ENCODE assay signal across 8 cellular contexts in the genomic region with DNA sequence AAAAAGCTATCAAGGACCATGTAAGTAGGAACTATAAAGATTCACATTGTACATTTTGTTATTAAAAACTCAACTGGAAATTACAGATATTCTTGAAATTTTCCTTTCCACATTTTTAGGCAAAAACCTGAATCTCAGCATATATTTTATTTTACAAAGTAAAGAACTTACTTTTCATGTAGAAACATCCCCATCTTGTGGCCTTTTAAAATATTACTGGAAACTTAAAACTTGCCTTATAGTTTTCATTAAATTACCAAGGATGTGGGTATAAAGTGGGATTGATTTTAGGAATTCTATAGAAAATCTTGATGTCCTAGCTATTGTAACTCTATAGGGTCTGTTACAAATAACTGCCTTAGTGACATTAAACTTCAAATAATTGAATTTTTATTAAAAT. TPM values are rescaled to one million over a fixed set of nuclear protein-coding genes. Genes with fewer than 3 reads are reported as not detected.
A peak's percentile ranks its signal among the peaks of the same experiment; 100 is the strongest.
DNase-seq lines count a peak whose midpoint lies in the region; ATAC-seq and TF ChIP-seq lines count a peak whose summit lies in the region.

No MANE protein-coding gene starts in this region.

- H3K4me1 Mint-ChIP-seq in T-helper 2 cell treated with Interferon-gamma antibody and Interleukin-4, amounts not matched to agents 5 μg/mL and 100 μg/mL, for 36 hours (ENCODE audit: low read depth), result peaks cover 29% of the 10 kb centered on the region

- CTCF ChIA-PET in HEK293T (lab: Yijun Ruan, JAX), result interaction anchor here (0.8 kb wide), 1 partner anchor 11 kb away, joined by 3 read pairs; a partner anchor contains a TSS

- H3K4me3 ChIP-seq in heart right ventricle (no peak overlapping the region), right atrium auricular region (no peak overlapping the region)

- H3K36me3 ChIP-seq in heart right ventricle (peaks cover 0 to 60% (median 0%) of the 10 kb centered on the region in 9 donors), right atrium auricular region (peaks cover 6% of the 10 kb centered on the region)

- DNase-seq in heart right ventricle (no peak), right atrium auricular region (ENCODE audit: low spot score) (no peak), SK-MEL-5 (ENCODE audit: low read depth, low spot score) (peak; percentile 64), glomerular visceral epithelial cell (ENCODE audit: extremely low spot score) (peak; percentile 29), HEK293T (ENCODE audit: extremely low spot score) (no peak), foreskin melanocyte (no peak)
- DNase-seq in T-helper 2 cell treated with Interferon-gamma antibody and Interleukin-4, amounts not matched to agents 5 μg/mL and 100 μg/mL, for 36 hours (ENCODE audit: low spot score), result no peak

- H3K9me3 ChIP-seq in heart right ventricle (no peaks in the 10 kb centered on the region), right atrium auricular region (no peaks in the 10 kb centered on the region)

- no peak overlapping the region for H3K27ac Mint-ChIP-seq in T-helper 2 cell treated with Interferon-gamma antibody and Interleukin-4, amounts not matched to agents 5 μg/mL and 100 μg/mL, for 36 hours

- H3K36me3 Mint-ChIP-seq in T-helper 2 cell treated with Interferon-gamma antibody and Interleukin-4, amounts not matched to agents 5 μg/mL and 100 μg/mL, for 36 hours (ENCODE audit: low read depth), result peaks cover 60% of the 10 kb centered on the region

- POLR2A ChIA-PET in HEK293T (lab: Yijun Ruan, JAX), result interaction anchor here (2.6 kb wide), 1 partner anchor 11 kb away, joined by 6 read pairs; a partner anchor contains a TSS

- H3K27me3 Mint-ChIP-seq in T-helper 2 cell treated with Interferon-gamma antibody and Interleukin-4, amounts not matched to agents 5 μg/mL and 100 μg/mL, for 36 hours (ENCODE audit: low read depth), result no peaks in the 10 kb centered on the region

- no peaks in the 10 kb centered on the region for H3K9me3 Mint-ChIP-seq in T-helper 2 cell treated with Interferon-gamma antibody and Interleukin-4, amounts not matched to agents 5 μg/mL and 100 μg/mL, for 36 hours

- H3K27ac ChIP-seq in heart right ventricle (no peak overlapping the region), right atrium auricular region (no peak overlapping the region)

- no peak overlapping the region for H3K4me3 Mint-ChIP-seq in T-helper 2 cell treated with Interferon-gamma antibody and Interleukin-4, amounts not matched to agents 5 μg/mL and 100 μg/mL, for 36 hours

- in situ Hi-C loops in SK-MEL-5 (cut with HindIII; ENCODE audit: low pct_unique_long_range_greater_than_20kb, low sequenced_read_pairs), result no loop called here

- H3K27me3 ChIP-seq in heart right ventricle, result no peaks in the 10 kb centered on the region
- H3K27me3 ChIP-seq in right atrium auricular region, result no peaks in the 10 kb centered on the region

- TF ChIP-seq CTCF in heart right ventricle (IDR thresholded peaks at IDR 0.05), result peak in 8 of 9 donors; percentile 18 to 65 (median 54)
- peak in 1 of 2 donors; percentile 62 for TF ChIP-seq CTCF in right atrium auricular region (IDR thresholded peaks at IDR 0.05)

- no peak for ATAC-seq in heart right ventricle
- ATAC-seq in GM21423 (IDR thresholded peaks at IDR 0.05; ENCODE audit: unreplicated experiment), result no peak

- no peaks in the 10 kb centered on the region for H3K4me1 ChIP-seq in heart right ventricle
- H3K4me1 ChIP-seq in right atrium auricular region, result no peaks in the 10 kb centered on the region

- intact Hi-C loops in heart right ventricle (cut with DNase I), result loop anchor here in 9 of 10 donors (2.0 to 10.0 kb wide), 8 partner anchors 88 to 382 kb away; no protein-coding TSS in a partner anchor

TF ChIP-seq in HEK293T, 16 proteins besides CTCF, POLR2A, EP300 and RAD21:
- no peak for TF ChIP-seq FOXM1 (IDR thresholded peaks at IDR 0.05; ENCODE audit: borderline replicate concordance)
- no peak for TF ChIP-seq ARNT (IDR thresholded peaks at IDR 0.05)

RNA-seq across cellular contexts. Expression of a gene that starts 10.6 kb away (rescaled TPM):
- 1 to 10 TPM; 1.2 to 5.2 (median 1.9) TPM for total RNA-seq in heart right ventricle
- polyA plus RNA-seq in heart right ventricle, result 1 to 10 TPM; 1.5 to 3.1 TPM
- 1 to 10 TPM; 1.6 to 2.2 TPM for total RNA-seq in right atrium auricular region
- total RNA-seq in SK-MEL-5 (2014; rRNA removed; shearing (Covaris generic)), result 67.9 and 71.4 TPM in 2 replicates
- polyA plus RNA-seq in SK-MEL-5 (2015; cell fraction: cytosol; rRNA removed), result 35.7 and 41.4 TPM in 2 replicates
- 52.5 and 61.5 TPM in 2 replicates for polyA plus RNA-seq in SK-MEL-5 (2015; cell fraction: nucleus; rRNA removed)

RNA-seq across cellular contexts. Expression of a gene that starts 10.7 kb away (rescaled TPM):
- total RNA-seq in heart right ventricle (10 to 100 TPM; 15.9 to 29.6 (median 22.6) TPM), right atrium auricular region (10 to 100 TPM in 1 of 2 donors, 1 to 10 TPM in 1; 9.4 to 26.6 TPM)
- polyA plus RNA-seq in heart right ventricle, result 1 to 10 TPM; 4.1 to 5.7 TPM
- total RNA-seq in SK-MEL-5 (2014; rRNA removed; shearing (Covaris generic)), result 19.3 and 19.9 TPM in 2 replicates
- polyA plus RNA-seq in SK-MEL-5 (2015; cell fraction: cytosol; rRNA removed), result 16.7 and 22.5 TPM in 2 replicates
- polyA plus RNA-seq in SK-MEL-5 (2015; cell fraction: nucleus; rRNA removed), result 94.9 and 95.3 TPM in 2 replicates

RNA-seq across cellular contexts. Expression of a gene that starts 47.2 kb away (rescaled TPM):
- total RNA-seq in heart right ventricle (1 to 10 TPM in 9 of 10 donors, under 1 TPM in 1; 0.62 to 3.7 (median 1.9) TPM), right atrium auricular region (1 to 10 TPM; 1.9 to 3.9 TPM)
- under 1 TPM; 0.19 to 0.51 TPM for polyA plus RNA-seq in heart right ventricle
- 4.6 and 5.2 TPM in 2 replicates for total RNA-seq in SK-MEL-5 (2014; rRNA removed; shearing (Covaris generic))
- polyA plus RNA-seq in SK-MEL-5 (2015; cell fraction: cytosol; rRNA removed), result 5.2 and 5.4 TPM in 2 replicates
- polyA plus RNA-seq in SK-MEL-5 (2015; cell fraction: nucleus; rRNA removed), result 7.8 and 15.3 TPM in 2 replicates

Comparison
In these comparisons a context has a peak if more than half of its experiments do, and no peak if none do; other contexts are left out.
1. DNase-seq: peak in SK-MEL-5 (single experiment) and glomerular visceral epithelial cell (single experiment); none in heart right ventricle (0 of 2), right atrium auricular region (single experiment), T-helper 2 cell treated with Interferon-gamma antibody and Interleukin-4, amounts not matched to agents 5 μg/mL and 100 μg/mL, for 36 hours (single experiment), HEK293T (single experiment) and foreskin melanocyte (single experiment).
2. RNA of a gene that starts 10.6 kb away (total RNA-seq): 67.9 to 71.4 TPM in SK-MEL-5; 1.6 to 2.2 TPM in right atrium auricular region and 1.2 to 5.2 TPM in heart right ventricle; every median in the first group is over 10 times any median in the second.